25 cellular contexts compared by ENCODE assay signal in genomic region chr11:17526326-17526725, GRCh38. TPM values are rescaled to one million over a fixed set of nuclear protein-coding genes. Genes with fewer than 3 reads are reported as not detected.
"Had no signal": no experiment of that assay in that cellular context is flagged by ENCODE, and none has a peak within 500 bp of the region (broad histone marks: within the 10 kb centered on the region; RNA-seq: fewer than 3 reads in every experiment).

No MANE protein-coding gene starts in this region.

- H3K4me1 Mint-ChIP-seq: activated naive CD4-positive, alpha-beta T cell treated with anti-CD3 and anti-CD28 coated beads, Interleukin-2, amount 50 U/mL, for 24 hours had no signal

- H3K9me3 Mint-ChIP-seq: activated naive CD4-positive, alpha-beta T cell treated with anti-CD3 and anti-CD28 coated beads, Interleukin-2, amount 50 U/mL, for 24 hours; activated T-cell treated with anti-CD3 and anti-CD28 coated beads, Interleukin-2, amount 50 U/mL, for 24 hours; activated T-helper 1 cell treated with anti-CD3 and anti-CD28 coated beads, Interleukin-12 subunit alpha, Interleukin-12 subunit beta, Interleukin-2, Interleukin-4 antibody, amounts not matched to agents 30 ng/mL and 10 ng/mL and 1 ng/mL, durations not matched to agents 14 hours and 24 hours and 36 hours; T-helper 1 cell treated with Interleukin-12 subunit alpha and Interleukin-12 subunit beta and Interleukin-4 antibody, amounts not matched to agents 30 μg/mL and 1 μg/mL, for 36 hours; WTC11 had no signal

- H3K4me3 Mint-ChIP-seq: activated CD8-positive, alpha-beta T cell treated with anti-CD3 and anti-CD28 coated beads, Interleukin-2, amount 10 ng/mL, durations not matched to agents 7 days and 5 days; activated naive CD4-positive, alpha-beta T cell treated with anti-CD3 and anti-CD28 coated beads, Interleukin-2, amount 50 U/mL, for 24 hours; activated T-cell treated with anti-CD3 and anti-CD28 coated beads, Interleukin-2, amount 50 U/mL, for 24 hours; activated T-helper 1 cell treated with anti-CD3 and anti-CD28 coated beads, Interleukin-12 subunit alpha, Interleukin-12 subunit beta, Interleukin-2, Interleukin-4 antibody, amounts not matched to agents 30 ng/mL and 10 ng/mL and 1 ng/mL, durations not matched to agents 14 hours and 24 hours and 36 hours; T-helper 1 cell treated with Interleukin-12 subunit alpha and Interleukin-12 subunit beta and Interleukin-4 antibody, amounts not matched to agents 30 μg/mL and 1 μg/mL, for 36 hours; WTC11 had no signal

- ATAC-seq: activated CD8-positive, alpha-beta T cell treated with anti-CD3 and anti-CD28 coated beads, Interleukin-2, amount 10 ng/mL, durations not matched to agents 7 days and 5 days; Panc1; WTC11 had no signal

- DNase-seq: activated CD4-positive, alpha-beta T cell treated with anti-CD3 and anti-CD28 coated beads for 48 hours; activated CD4-positive, alpha-beta T cell treated with anti-CD3 and anti-CD28 coated beads, Interleukin-2, amount 50 U/mL, for 4 hours; activated CD4-positive, CD25-positive, alpha-beta regulatory T cell treated with anti-CD3 and anti-CD28 coated beads, Interleukin-2, amount 50 U/mL, for 72 hours; activated CD8-positive, alpha-beta T cell treated with anti-CD3 and anti-CD28 coated beads, Interleukin-2, amount 10 ng/mL, durations not matched to agents 7 days and 5 days; activated effector memory CD4-positive, alpha-beta T cell treated with Interleukin-2 at 50 U/mL for 16 hours; activated naive CD4-positive, alpha-beta T cell; activated T-cell treated with anti-CD3 and anti-CD28 coated beads, Interleukin-2, amount 50 U/mL, for 24 hours; aorta; NCI-H1105; NCI-H1436; NCI-H1694 treated with DMSO at 0.1 percent for 48 hours; NCI-H2029 treated with DMSO at 0.1 percent for 48 hours; NCI-H510A treated with DMSO at 0.1 percent for 48 hours; NCI-H69; NK-92 treated with Interleukin-12 subunit alpha and Interleukin-12 subunit beta, amount 100 ng/mL, for 24 hours; OCI-M1; SHP77 had no signal

- H3K27ac Mint-ChIP-seq: activated CD8-positive, alpha-beta T cell treated with anti-CD3 and anti-CD28 coated beads, Interleukin-2, amount 10 ng/mL, durations not matched to agents 7 days and 5 days; activated naive CD4-positive, alpha-beta T cell treated with anti-CD3 and anti-CD28 coated beads, Interleukin-2, amount 50 U/mL, for 24 hours; activated T-cell treated with anti-CD3 and anti-CD28 coated beads, Interleukin-2, amount 50 U/mL, for 24 hours; activated T-helper 1 cell treated with anti-CD3 and anti-CD28 coated beads, Interleukin-12 subunit alpha, Interleukin-12 subunit beta, Interleukin-2, Interleukin-4 antibody, amounts not matched to agents 30 ng/mL and 10 ng/mL and 1 ng/mL, durations not matched to agents 14 hours and 24 hours and 36 hours; T-helper 1 cell treated with Interleukin-12 subunit alpha and Interleukin-12 subunit beta and Interleukin-4 antibody, amounts not matched to agents 30 μg/mL and 1 μg/mL, for 36 hours; WTC11 had no signal

- H3K36me3 Mint-ChIP-seq: activated naive CD4-positive, alpha-beta T cell treated with anti-CD3 and anti-CD28 coated beads, Interleukin-2, amount 50 U/mL, for 24 hours; WTC11 had no signal

- H3K27me3 Mint-ChIP-seq: activated naive CD4-positive, alpha-beta T cell treated with anti-CD3 and anti-CD28 coated beads, Interleukin-2, amount 50 U/mL, for 24 hours had no signal

RNA-seq across cellular contexts. Expression of gene USH1C, which starts 17.9 kb away (rescaled TPM):
- total RNA-seq: activated CD8-positive, alpha-beta T cell treated with anti-CD3 and anti-CD28 coated beads, Interleukin-2, amount 10 ng/mL, durations not matched to agents 7 days and 5 days; activated T-helper 1 cell treated with anti-CD3 and anti-CD28 coated beads, Interleukin-12 subunit alpha, Interleukin-12 subunit beta, Interleukin-2, Interleukin-4 antibody, amounts not matched to agents 30 ng/mL and 10 ng/mL and 1 ng/mL, durations not matched to agents 14 hours and 24 hours and 36 hours; aorta; MCF 10A; SJSA1 had no signal

RNA-seq across cellular contexts. Expression of gene OTOG, which starts 20.7 kb away (rescaled TPM):
- total RNA-seq: activated CD8-positive, alpha-beta T cell treated with anti-CD3 and anti-CD28 coated beads, Interleukin-2, amount 10 ng/mL, durations not matched to agents 7 days and 5 days; activated T-helper 1 cell treated with anti-CD3 and anti-CD28 coated beads, Interleukin-12 subunit alpha, Interleukin-12 subunit beta, Interleukin-2, Interleukin-4 antibody, amounts not matched to agents 30 ng/mL and 10 ng/mL and 1 ng/mL, durations not matched to agents 14 hours and 24 hours and 36 hours; aorta; breast epithelium; MCF 10A; SJSA1 had no signal
- polyA plus RNA-seq: aorta had no signal

RNA-seq across cellular contexts. Expression of gene ABCC8, which starts 49.7 kb away (rescaled TPM):
- total RNA-seq: MCF 10A, SJSA1 had no signal
